Comparison of ENCODE assay signal across 35 cellular contexts in genomic region chr9:121776009-121776738, GRCh38.
DNase-seq lines count a peak whose midpoint lies in the region; ATAC-seq, FAIRE-seq and TF ChIP-seq lines count a peak whose summit lies in the region.
"Had no signal": no experiment of that assay in that cellular context is flagged by ENCODE, and none has a peak within 500 bp of the region (broad histone marks: within the 10 kb centered on the region; RNA-seq: fewer than 3 reads in every experiment).

No MANE protein-coding gene starts in this region.

- no peak for TF ChIP-seq CTCF in dorsolateral prefrontal cortex (IDR thresholded peaks at IDR 0.05 in 54 of 56, conservative IDR thresholded peaks at IDR 0.05 in 2 of 56; ENCODE audit: low read depth in 1 of 56, partially characterized antibody in 56 of 56)

- peaks cover 22% of the 10 kb centered on the region for H3K79me1 ChIP-seq in mesenchymal stem cell (replicated peaks; ENCODE audit: low read length, poor library complexity, severe bottlenecking)

- peak overlapping the region; percentile 21 for H4K8ac ChIP-seq in mesenchymal stem cell (ENCODE audit: low read length)

- H2AK5ac ChIP-seq in mesenchymal stem cell (ENCODE audit: low read length, severe bottlenecking) = no peak overlapping the region

- no peak overlapping the region for H2BK15ac ChIP-seq in mesenchymal stem cell (ENCODE audit: low read depth, poor library complexity, severe bottlenecking)

- no peak overlapping the region for H3K27ac Mint-ChIP-seq in activated CD4-positive, alpha-beta memory T cell treated with anti-CD3 and anti-CD28 coated beads for 36 hours
- no peak overlapping the region for H3K27ac Mint-ChIP-seq in activated CD4-positive, alpha-beta memory T cell treated with anti-CD3 and anti-CD28 coated beads, Interleukin-2, amount 10 ng/mL, durations not matched to agents 7 days and 5 days
- H3K27ac Mint-ChIP-seq: dendritic cell treated with granulocyte-macrophage colony-stimulating factor and Interleukin-4, amounts not matched to agents 40 ng/mL and 50 ng/mL, for 4 days; endodermal cell; stimulated activated naive CD8-positive, alpha-beta T cell treated with anti-CD3 and anti-CD28 coated beads, Interleukin-15, Interleukin-2, amounts not matched to agents 100 ng/mL and 50 ng/mL, for 24 hours had no signal

- no peak overlapping the region for H3K4me3 ChIP-seq in dorsolateral prefrontal cortex
- H3K4me3 ChIP-seq in mesenchymal stem cell (ENCODE audit: insufficient read depth in 1 of 2, low read depth in 1 of 2, low read length in 2 of 2) = no peak overlapping the region
- H3K4me3 ChIP-seq: pancreas, tibial artery had no signal

- peak; percentile 7 for DNase-seq in activated CD4-positive, alpha-beta memory T cell treated with anti-CD3 and anti-CD28 coated beads for 36 hours
- DNase-seq in activated CD4-positive, alpha-beta memory T cell treated with anti-CD3 and anti-CD28 coated beads, Interleukin-2, amount 10 ng/mL, durations not matched to agents 7 days and 5 days = no peak
- DNase-seq in dorsolateral prefrontal cortex (peak in 6 of 10 donors; percentile 3 to 42 (median 17)), mesenchymal stem cell (no peak), urothelium cell line (ENCODE audit: low spot score) (no peak), LoVo (ENCODE audit: low spot score) (no peak)
- DNase-seq: 8988T; activated CD4-positive, alpha-beta T cell treated with anti-CD3 and anti-CD28 coated beads, Interleukin-2, amount 50 U/mL, for 48 hours; Calu3; DMS79 treated with DMSO at 0.1 percent for 48 hours; endodermal cell; mammary epithelial cell; MM.1S; NCI-H1105 treated with DMSO at 0.1 percent for 48 hours; NCI-H1930; NCI-H524 treated with DMSO at 0.1 percent for 48 hours; NK-92 treated with Interleukin-12 subunit alpha and Interleukin-12 subunit beta, amount 100 ng/mL, for 24 hours; stimulated activated CD4-positive, alpha-beta T cell treated with anti-CD3 and anti-CD28 coated beads, Interleukin-2, amount 100 ng/mL, for 24 hours; stimulated activated CD8-positive, alpha-beta memory T cell treated with anti-CD3 and anti-CD28 coated beads, Interleukin-4, amount 100 ng/mL, for 48 hours; T-helper 17 cell had no signal

- no peaks in the 10 kb centered on the region for H3K4me1 Mint-ChIP-seq in activated CD4-positive, alpha-beta memory T cell treated with anti-CD3 and anti-CD28 coated beads for 36 hours (ENCODE audit: low read depth)
- H3K4me1 Mint-ChIP-seq in activated CD4-positive, alpha-beta memory T cell treated with anti-CD3 and anti-CD28 coated beads, Interleukin-2, amount 10 ng/mL, durations not matched to agents 7 days and 5 days = no peaks in the 10 kb centered on the region
- H3K4me1 Mint-ChIP-seq: central memory CD8-positive, alpha-beta T cell; endodermal cell; T-helper 17 cell had no signal

- no peak overlapping the region for H2BK12ac ChIP-seq in mesenchymal stem cell (ENCODE audit: low read length in 2 of 2)

- no peaks in the 10 kb centered on the region for H3K36me3 Mint-ChIP-seq in activated CD4-positive, alpha-beta memory T cell treated with anti-CD3 and anti-CD28 coated beads for 36 hours
- H3K36me3 Mint-ChIP-seq in activated CD4-positive, alpha-beta memory T cell treated with anti-CD3 and anti-CD28 coated beads, Interleukin-2, amount 10 ng/mL, durations not matched to agents 7 days and 5 days (ENCODE audit: low read depth) = no peaks in the 10 kb centered on the region
- H3K36me3 Mint-ChIP-seq: activated naive CD4-positive, alpha-beta T cell treated with anti-CD3 and anti-CD28 coated beads, Interleukin-2, amount 50 U/mL, for 72 hours had no signal

- H2AFZ ChIP-seq in mesenchymal stem cell (ENCODE audit: low read depth, low read length) = no peak overlapping the region

- CTCF ChIA-PET in activated CD4-positive, alpha-beta memory T cell treated with anti-CD3 and anti-CD28 coated beads for 36 hours (lab: Charles Lee) = no interaction called here
- CTCF ChIA-PET in activated CD4-positive, alpha-beta memory T cell treated with anti-CD3 and anti-CD28 coated beads, Interleukin-2, amount 10 ng/mL, durations not matched to agents 7 days and 5 days (lab: Charles Lee) = no interaction called here

- H4K91ac ChIP-seq in mesenchymal stem cell (ENCODE audit: low read length) = no peak overlapping the region

- no peak overlapping the region for H3K23ac ChIP-seq in mesenchymal stem cell (ENCODE audit: low read length in 2 of 2)

- H3K18ac ChIP-seq in mesenchymal stem cell (ENCODE audit: low read depth in 1 of 2, low read length in 2 of 2) = no peak overlapping the region

- POLR2A ChIA-PET in activated CD4-positive, alpha-beta memory T cell treated with anti-CD3 and anti-CD28 coated beads for 36 hours (lab: Charles Lee) = no interaction called here
- POLR2A ChIA-PET in activated CD4-positive, alpha-beta memory T cell treated with anti-CD3 and anti-CD28 coated beads, Interleukin-2, amount 10 ng/mL, durations not matched to agents 7 days and 5 days (lab: Charles Lee) = no interaction called here

- peaks cover 11% of the 10 kb centered on the region for H3K9me3 ChIP-seq in mesenchymal stem cell (ENCODE audit: control insufficient read depth, low read length)
- H3K9me3 ChIP-seq: pancreas, tibial artery had no signal

- ATAC-seq in HG02642 (IDR thresholded peaks at IDR 0.05; ENCODE audit: poor library complexity, unreplicated experiment) = no peak
- ATAC-seq: activated naive CD4-positive, alpha-beta T cell treated with anti-CD3 and anti-CD28 coated beads, Interleukin-2, amount 50 U/mL, for 72 hours; esophagus mucosa; HCT116; pancreas; SK-N-SH treated with all-trans-retinoic acid at 6 μM for 48 hours; T-helper 17 cell had no signal

- no peak overlapping the region for H2BK120ac ChIP-seq in mesenchymal stem cell (ENCODE audit: low read depth, low read length)

- no peak overlapping the region for H3K9ac ChIP-seq in mesenchymal stem cell (ENCODE audit: low read length)
- H3K9ac ChIP-seq: KMS-11 had no signal

- no peak overlapping the region for H3K14ac ChIP-seq in mesenchymal stem cell (ENCODE audit: low read length in 2 of 2)

- H3K27ac ChIP-seq in dorsolateral prefrontal cortex (peak overlapping the region in 47 of 59 donors; percentile 0 to 91 (median 68)), mesenchymal stem cell (ENCODE audit: low read length, poor library complexity, severe bottlenecking) (no peak overlapping the region), temporal lobe (ENCODE audit: low read depth, low read length) (peak overlapping the region; percentile 51)
- H3K27ac ChIP-seq: KMS-11, pancreas, tibial artery had no signal

- WGBS in mesenchymal stem cell = 97% methylated on average over 23 of the region's 23 CpGs

- H3K4me2 ChIP-seq in mesenchymal stem cell (ENCODE audit: low read length, poor library complexity, severe bottlenecking) = no peak overlapping the region
- H3K4me2 ChIP-seq: KMS-11 had no signal

- intact Hi-C loops in activated CD4-positive, alpha-beta memory T cell treated with anti-CD3 and anti-CD28 coated beads for 36 hours (cut with micrococcal nuclease) = no loop called here
- intact Hi-C loops in dorsolateral prefrontal cortex (cut with DNase I) = no loop called here

- no peak overlapping the region for H3K4ac ChIP-seq in mesenchymal stem cell (ENCODE audit: low read depth in 1 of 2, low read length in 2 of 2)

- no peak for FAIRE-seq in urothelium cell line (lab: Jason Lieb, UNC)
- FAIRE-seq: keratinocyte, pancreas, TTC549 had no signal

- H3K27me3 ChIP-seq in dorsolateral prefrontal cortex (no peaks in the 10 kb centered on the region), mesenchymal stem cell (ENCODE audit: control insufficient read depth in 1 of 2, insufficient read depth in 1 of 2, low read length in 2 of 2) (no peaks in the 10 kb centered on the region)
- H3K27me3 ChIP-seq: pancreas, tibial artery had no signal

- H3K27me3 Mint-ChIP-seq in activated CD4-positive, alpha-beta memory T cell treated with anti-CD3 and anti-CD28 coated beads for 36 hours = peaks cover 5% of the 10 kb centered on the region
- H3K27me3 Mint-ChIP-seq in activated CD4-positive, alpha-beta memory T cell treated with anti-CD3 and anti-CD28 coated beads, Interleukin-2, amount 10 ng/mL, durations not matched to agents 7 days and 5 days = peaks cover 14% of the 10 kb centered on the region
- H3K27me3 Mint-ChIP-seq: stimulated activated naive CD8-positive, alpha-beta T cell treated with anti-CD3 and anti-CD28 coated beads, Interleukin-15, Interleukin-2, amounts not matched to agents 100 ng/mL and 50 ng/mL, for 24 hours had no signal

- H3K9me3 Mint-ChIP-seq in activated CD4-positive, alpha-beta memory T cell treated with anti-CD3 and anti-CD28 coated beads for 36 hours = peaks cover 3% of the 10 kb centered on the region
- no peaks in the 10 kb centered on the region for H3K9me3 Mint-ChIP-seq in activated CD4-positive, alpha-beta memory T cell treated with anti-CD3 and anti-CD28 coated beads, Interleukin-2, amount 10 ng/mL, durations not matched to agents 7 days and 5 days
- H3K9me3 Mint-ChIP-seq: central memory CD8-positive, alpha-beta T cell; dendritic cell treated with granulocyte-macrophage colony-stimulating factor and Interleukin-4, amounts not matched to agents 40 ng/mL and 50 ng/mL, for 4 days; stimulated activated naive CD8-positive, alpha-beta T cell treated with anti-CD3 and anti-CD28 coated beads, Interleukin-15, Interleukin-2, amounts not matched to agents 100 ng/mL and 50 ng/mL, for 24 hours had no signal

- no peak overlapping the region for H3K4me3 Mint-ChIP-seq in activated CD4-positive, alpha-beta memory T cell treated with anti-CD3 and anti-CD28 coated beads for 36 hours
- no peak overlapping the region for H3K4me3 Mint-ChIP-seq in activated CD4-positive, alpha-beta memory T cell treated with anti-CD3 and anti-CD28 coated beads, Interleukin-2, amount 10 ng/mL, durations not matched to agents 7 days and 5 days
- H3K4me3 Mint-ChIP-seq: central memory CD8-positive, alpha-beta T cell; dendritic cell treated with granulocyte-macrophage colony-stimulating factor and Interleukin-4, amounts not matched to agents 40 ng/mL and 50 ng/mL, for 4 days; endodermal cell; nephron; stimulated activated naive CD8-positive, alpha-beta T cell treated with anti-CD3 and anti-CD28 coated beads, Interleukin-15, Interleukin-2, amounts not matched to agents 100 ng/mL and 50 ng/mL, for 24 hours; T-helper 17 cell had no signal

- H2BK5ac ChIP-seq in mesenchymal stem cell (ENCODE audit: low read depth, low read length, poor library complexity, severe bottlenecking) = no peak overlapping the region

- H3K36me3 ChIP-seq in mesenchymal stem cell (ENCODE audit: control insufficient read depth in 1 of 2, insufficient read depth in 2 of 2, low read depth in 1 of 2, low read length in 2 of 2) = peaks cover 32 to 72% of the 10 kb centered on the region in 2 experiments

- H3K4me1 ChIP-seq in mesenchymal stem cell (ENCODE audit: control insufficient read depth, insufficient read depth, low read depth, low read length) = peaks cover 3% of the 10 kb centered on the region
- H3K4me1 ChIP-seq: pancreas had no signal

Comparison
In these comparisons a context has a peak if more than half of its experiments do, and no peak if none do; other contexts are left out.
1. DNase-seq: peak in activated CD4-positive, alpha-beta memory T cell treated with anti-CD3 and anti-CD28 coated beads for 36 hours (single experiment) and dorsolateral prefrontal cortex (6 of 10); none in activated CD4-positive, alpha-beta memory T cell treated with anti-CD3 and anti-CD28 coated beads, Interleukin-2, amount 10 ng/mL, durations not matched to agents 7 days and 5 days (single experiment), mesenchymal stem cell (single experiment), urothelium cell line (single experiment) and LoVo (single experiment).